Comparison of ENCODE assay signal across 14 cellular contexts in genomic region chr2:23425886-23426283, GRCh38. TPM values are rescaled to one million over a fixed set of nuclear protein-coding genes. Genes with fewer than 3 reads are reported as not detected.
DNase-seq lines count a peak whose midpoint lies in the region; ATAC-seq and TF ChIP-seq lines count a peak whose summit lies in the region.
"Had no signal": no experiment of that assay in that cellular context is flagged by ENCODE, and none has a peak within 500 bp of the region (broad histone marks: within the 10 kb centered on the region; RNA-seq: fewer than 3 reads in every experiment).

No MANE protein-coding gene starts in this region.

- TF ChIP-seq CTCF in AG10803 (conservative IDR thresholded peaks at IDR 0.05; ENCODE audit: low read length), result no peak
- TF ChIP-seq CTCF in adrenal gland (IDR thresholded peaks at IDR 0.05), result no peak
- no peak for TF ChIP-seq CTCF in sigmoid colon (IDR thresholded peaks at IDR 0.05)

- H3K27ac Mint-ChIP-seq in effector memory CD8-positive, alpha-beta T cell, result no peak overlapping the region
- H3K27ac Mint-ChIP-seq: activated naive CD4-positive, alpha-beta T cell treated with anti-CD3 and anti-CD28 coated beads, Interleukin-2, amount 50 U/mL, for 72 hours had no signal

- TF ChIP-seq POLR2A in adrenal gland (IDR thresholded peaks at IDR 0.05) (no peak), sigmoid colon (IDR thresholded peaks at IDR 0.05) (no peak)

- intact Hi-C loops in adrenal gland (cut with DNase I), result no loop called here
- intact Hi-C loops in sigmoid colon (cut with DNase I), result loop anchor here (5.0 kb wide), 1 partner anchor 191 kb away; no protein-coding TSS in a partner anchor

- H3K36me3 Mint-ChIP-seq in effector memory CD8-positive, alpha-beta T cell (ENCODE audit: insufficient read depth), result no peaks in the 10 kb centered on the region
- H3K36me3 Mint-ChIP-seq: activated naive CD4-positive, alpha-beta T cell treated with anti-CD3 and anti-CD28 coated beads, Interleukin-2, amount 50 U/mL, for 72 hours; mesothelial cell of epicardium had no signal

- no peak for ATAC-seq in effector memory CD8-positive, alpha-beta T cell (replicated peaks)
- ATAC-seq: activated naive CD4-positive, alpha-beta T cell treated with anti-CD3 and anti-CD28 coated beads, Interleukin-2, amount 50 U/mL, for 72 hours had no signal

- H3K4me3 ChIP-seq in AG10803 (ENCODE audit: low read length), result no peak overlapping the region
- H3K4me3 ChIP-seq in adrenal gland, result no peak overlapping the region
- no peak overlapping the region for H3K4me3 ChIP-seq in sigmoid colon
- H3K4me3 ChIP-seq: HAP-1, skin epidermis had no signal

- 94 to 100% (median 95%) methylated on average over 3 of the region's 3 CpGs for WGBS in adrenal gland, 4 donors
- 92 to 94% methylated on average over 3 of the region's 3 CpGs for WGBS in sigmoid colon, 2 donors

- H3K27me3 Mint-ChIP-seq in effector memory CD8-positive, alpha-beta T cell, result peaks cover 0 to 34% of the 10 kb centered on the region in 2 donors

- H3K9me3 ChIP-seq in adrenal gland (replicated peaks in 1 of 3) (no peaks in the 10 kb centered on the region), sigmoid colon (no peaks in the 10 kb centered on the region)
- H3K9me3 ChIP-seq: HAP-1 had no signal

- H3K27ac ChIP-seq in adrenal gland (peak overlapping the region in 4 of 5 donors; percentile 67 to 93 (median 78)), sigmoid colon (peak overlapping the region; percentile 77 to 89 (median 85))

- H3K9me3 Mint-ChIP-seq in effector memory CD8-positive, alpha-beta T cell, result no peaks in the 10 kb centered on the region
- H3K9me3 Mint-ChIP-seq: activated naive CD4-positive, alpha-beta T cell treated with anti-CD3 and anti-CD28 coated beads, Interleukin-2, amount 50 U/mL, for 72 hours; mesothelial cell of epicardium had no signal

- H3K27me3 ChIP-seq in adrenal gland (no peaks in the 10 kb centered on the region), sigmoid colon (no peaks in the 10 kb centered on the region)

- TF ChIP-seq EP300 in sigmoid colon (IDR thresholded peaks at IDR 0.05), result no peak

- H3K4me3 Mint-ChIP-seq in effector memory CD8-positive, alpha-beta T cell, result no peak overlapping the region
- H3K4me3 Mint-ChIP-seq: mesothelial cell of epicardium had no signal

- H3K36me3 ChIP-seq in adrenal gland (replicated peaks in 1 of 2) (no peaks in the 10 kb centered on the region), sigmoid colon (no peaks in the 10 kb centered on the region)
- H3K36me3 ChIP-seq: HAP-1 had no signal

- H3K4me1 Mint-ChIP-seq in effector memory CD8-positive, alpha-beta T cell (ENCODE audit: low read depth in 2 of 2), result no peaks in the 10 kb centered on the region

- H3K4me1 ChIP-seq in adrenal gland (replicated peaks in 1 of 2), result peaks cover 8 to 22% of the 10 kb centered on the region in 2 donors
- peaks cover 0 to 86% (median 65%) of the 10 kb centered on the region in 4 donors for H3K4me1 ChIP-seq in sigmoid colon
- H3K4me1 ChIP-seq: HAP-1 had no signal

- DNase-seq in AG10803 (ENCODE audit: low read depth) (peak; percentile 36), adrenal gland (no peak), hepatic stellate cell (ENCODE audit: low spot score) (peak; percentile 38), sigmoid colon (no peak), NCI-H2107 (lab: John Stamatoyannopoulos, UW) (no peak), T-helper 9 cell (no peak), GF-D8 (lab: John Stamatoyannopoulos, UW) (no peak)
- no peak for DNase-seq in effector memory CD8-positive, alpha-beta T cell
- DNase-seq: DMS79 treated with DMSO at 0.1 percent for 48 hours, NCI-H510A treated with DMSO at 0.1 percent for 48 hours had no signal

RNA-seq across cellular contexts. Expression of gene KLHL29, which starts 40.9 kb away (rescaled TPM):
- 10 to 100 TPM; 14.1 to 24.5 (median 18.0) TPM for total RNA-seq in adrenal gland
- 10 to 100 TPM in 1 of 3 donors, 1 to 10 TPM in 2; 8.5 to 10.9 (median 8.8) TPM for polyA plus RNA-seq in adrenal gland
- 10 to 100 TPM in 2 of 4 donors, 1 to 10 TPM in 2; 6.3 to 25.5 (median 13.9) TPM for total RNA-seq in sigmoid colon
- 1 to 10 TPM in 1 of 3 donors, under 1 TPM in 2; 0.46 to 3.8 (median 0.60) TPM for polyA plus RNA-seq in sigmoid colon

Comparison
In these comparisons a context has a peak if more than half of its experiments do, and no peak if none do; other contexts are left out.
1. DNase-seq: peak in AG10803 (single experiment) and hepatic stellate cell (single experiment); none in adrenal gland (0 of 7), sigmoid colon (single experiment), NCI-H2107 (single experiment), T-helper 9 cell (single experiment), GF-D8 (single experiment) and effector memory CD8-positive, alpha-beta T cell (0 of 3).